ENCODE assay signal across 21 cellular contexts in genomic region chr6:17901493-17901892, GRCh38.
DNase-seq lines count a peak whose midpoint lies in the region; ATAC-seq, FAIRE-seq and TF ChIP-seq lines count a peak whose summit lies in the region.
"Had no signal": no experiment of that assay in that cellular context is flagged by ENCODE, and none has a peak within 500 bp of the region (broad histone marks: within the 10 kb centered on the region; RNA-seq: fewer than 3 reads in every experiment).

No MANE protein-coding gene starts in this region.

- no peak for FAIRE-seq in kidney (lab: Jason Lieb, UNC)
- FAIRE-seq: A549, D721Med, G401.6, GM12891, GM19239 had no signal

- DNase-seq in cardiac muscle cell (ENCODE audit: low read depth in 1 of 2, low spot score in 1 of 2) (no peak), Right ventricle myocardium inferior (ENCODE audit: missing footprints) (no peak), gastrocnemius medialis (no peak), kidney (no peak)
- DNase-seq: AML-193; Caco-2; Calu3; CD4-positive, alpha-beta T cell; CD8-positive, alpha-beta T cell; DMS79 treated with DMSO at 0.1 percent for 48 hours; GF-D8 had no signal

- H3K36me3 ChIP-seq in cardiac muscle cell (peaks cover 5% of the 10 kb centered on the region), gastrocnemius medialis (peaks cover 0 to 13% of the 10 kb centered on the region in 2 donors), subcutaneous abdominal adipose tissue (ENCODE audit: control insufficient read depth in 5 of 5, insufficient read depth in 5 of 5, low read length in 5 of 5) (peaks cover 3 to 12% (median 10%) of the 10 kb centered on the region in 5 donors), kidney (ENCODE audit: control insufficient read depth in 1 of 2, insufficient read depth in 2 of 2, low read length in 2 of 2) (peaks cover 0 to 3% of the 10 kb centered on the region in 2 donors)

- H3K4me3 ChIP-seq in cardiac muscle cell: no peak overlapping the region
- no peak overlapping the region for H3K4me3 ChIP-seq in gastrocnemius medialis
- no peak overlapping the region for H3K4me3 ChIP-seq in subcutaneous abdominal adipose tissue (ENCODE audit: low read depth in 1 of 5, low read length in 5 of 5)
- no peak overlapping the region for H3K4me3 ChIP-seq in kidney (ENCODE audit: low read length in 2 of 2)
- H3K4me3 ChIP-seq: A549; BLaER1 treated with 17β-estradiol and CSF1 and Interleukin-3, amounts not matched to agents 10 nM and 100 nM had no signal

- no peak for TF ChIP-seq POLR2A in gastrocnemius medialis (IDR thresholded peaks at IDR 0.05)

- H3K4me1 ChIP-seq in cardiac muscle cell (ENCODE audit: low read depth) (peaks cover 24% of the 10 kb centered on the region), gastrocnemius medialis (peaks cover 55 to 56% of the 10 kb centered on the region in 2 donors), subcutaneous abdominal adipose tissue (ENCODE audit: control insufficient read depth in 5 of 5, insufficient read depth in 5 of 5, low read length in 5 of 5) (peaks cover 0 to 35% (median 29%) of the 10 kb centered on the region in 5 donors), kidney (ENCODE audit: control insufficient read depth in 1 of 2, insufficient read depth in 1 of 2, low read depth in 1 of 2, low read length in 2 of 2) (no peaks in the 10 kb centered on the region)
- H3K4me1 ChIP-seq: Caco-2 had no signal

- no peak for TF ChIP-seq CTCF in cardiac muscle cell (IDR thresholded peaks at IDR 0.05; ENCODE audit: low read depth, low read length)
- TF ChIP-seq CTCF in gastrocnemius medialis (IDR thresholded peaks at IDR 0.05 in 4 of 5, conservative IDR thresholded peaks at IDR 0.05 in 1 of 5): no peak
- no peak for TF ChIP-seq CTCF in kidney (IDR thresholded peaks at IDR 0.05; ENCODE audit: borderline replicate concordance, extremely low read depth, insufficient read depth)

- H3K27ac ChIP-seq in cardiac muscle cell (peak overlapping the region; percentile 73), gastrocnemius medialis (peak overlapping the region in 3 of 4 donors; percentile 16 to 89 (median 88)), subcutaneous abdominal adipose tissue (ENCODE audit: low read depth, low read length) (peak overlapping the region; percentile 78), kidney (ENCODE audit: low read depth in 2 of 2, low read length in 2 of 2) (no peak overlapping the region)
- H3K27ac ChIP-seq: 22Rv1; BLaER1 treated with 17β-estradiol and CSF1 and Interleukin-3, amounts not matched to agents 10 nM and 100 nM; C4-2B had no signal

- H3K9ac ChIP-seq in subcutaneous abdominal adipose tissue (ENCODE audit: low read length in 5 of 5): no peak overlapping the region
- H3K9ac ChIP-seq in kidney (ENCODE audit: low read length in 2 of 2): no peak overlapping the region
- H3K9ac ChIP-seq: BLaER1 treated with 17β-estradiol and CSF1 and Interleukin-3, amounts not matched to agents 10 nM and 100 nM had no signal

- intact Hi-C loops in Right ventricle myocardium inferior (cut with DNase I) (loop anchor here (5.0 kb wide), 1 partner anchor 34 kb away; no protein-coding TSS in a partner anchor), gastrocnemius medialis (cut with DNase I; ENCODE audit: low total_unique reads) (no loop called here), kidney (cut with DNase I) (no loop called here)

- no peaks in the 10 kb centered on the region for H3K9me3 ChIP-seq in cardiac muscle cell (ENCODE audit: low read depth)
- no peaks in the 10 kb centered on the region for H3K9me3 ChIP-seq in gastrocnemius medialis
- no peaks in the 10 kb centered on the region for H3K9me3 ChIP-seq in subcutaneous abdominal adipose tissue (ENCODE audit: control insufficient read depth in 5 of 5, low read length in 5 of 5)
- no peaks in the 10 kb centered on the region for H3K9me3 ChIP-seq in kidney (ENCODE audit: control insufficient read depth in 1 of 2, low read length in 2 of 2)

- no peak for ATAC-seq in Right ventricle myocardium inferior
- no peak for ATAC-seq in gastrocnemius medialis
- ATAC-seq in HG02588 (IDR thresholded peaks at IDR 0.05; ENCODE audit: unreplicated experiment): no peak
- ATAC-seq: A549; CD8-positive, alpha-beta T cell had no signal

- H3K27me3 ChIP-seq in cardiac muscle cell (no peaks in the 10 kb centered on the region), gastrocnemius medialis (no peaks in the 10 kb centered on the region), subcutaneous abdominal adipose tissue (ENCODE audit: control insufficient read depth in 5 of 5, insufficient read depth in 4 of 5, low read length in 5 of 5) (no peaks in the 10 kb centered on the region)
- H3K27me3 ChIP-seq: BLaER1 treated with 17β-estradiol and CSF1 and Interleukin-3, amounts not matched to agents 10 nM and 100 nM had no signal

- in situ Hi-C loops in gastrocnemius medialis (cut with MboI; ENCODE audit: low sequenced_read_pairs in 4 of 4): no loop called here

Comparison
In these comparisons a context has a peak if more than half of its experiments do, and no peak if none do; other contexts are left out.
1. H3K27ac ChIP-seq: peak in cardiac muscle cell (single experiment), gastrocnemius medialis (3 of 4) and subcutaneous abdominal adipose tissue (single experiment); none in kidney (0 of 2).